ENCODE assay signal across 8 cellular contexts in the genomic region with DNA sequence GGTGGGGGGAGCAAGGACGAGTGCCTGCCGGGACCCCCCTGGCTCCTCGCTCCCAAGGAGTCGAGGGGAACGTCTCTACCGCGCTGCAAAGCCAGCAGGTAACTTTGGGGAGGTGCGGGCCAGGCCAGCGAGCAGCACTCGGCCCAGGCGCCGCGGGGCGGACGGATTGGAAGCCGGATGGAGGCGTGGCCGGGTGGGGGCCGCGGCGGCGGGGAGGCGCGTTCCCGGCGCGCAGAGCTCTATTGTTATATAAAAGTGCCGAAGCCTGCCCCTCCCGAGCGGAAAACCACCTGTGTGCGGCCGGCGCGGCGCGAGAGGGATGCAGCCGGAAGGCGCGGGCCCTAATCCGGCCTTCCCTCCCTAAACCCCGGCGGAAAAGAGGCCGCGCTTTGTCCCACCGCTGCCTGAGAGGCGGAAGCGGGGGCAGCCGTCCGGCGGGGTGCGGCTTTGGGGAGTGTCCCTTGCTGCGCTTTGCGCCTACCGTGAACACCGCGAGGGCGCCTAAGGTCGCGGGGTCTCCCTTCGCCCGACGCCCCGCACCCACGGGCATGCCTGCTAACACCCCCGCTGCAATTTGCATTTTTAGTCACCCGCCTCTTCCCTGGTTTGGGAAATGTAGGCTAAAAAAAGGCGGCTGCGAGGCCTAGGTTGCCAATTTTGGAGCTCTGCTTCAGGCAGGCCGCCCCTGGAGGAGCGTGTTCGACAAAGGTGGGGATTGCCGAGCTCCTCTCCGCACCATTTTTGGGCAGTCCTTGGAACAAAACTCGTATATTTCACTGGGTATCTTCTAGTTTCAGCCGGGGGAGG. TPM values are rescaled to one million over a fixed set of nuclear protein-coding genes. Genes with fewer than 3 reads are reported as not detected.
DNase-seq lines count a peak whose midpoint lies in the region; ATAC-seq and TF ChIP-seq lines count a peak whose summit lies in the region.

No MANE protein-coding gene starts in this region.

- peak overlapping the region; percentile 39 for H3K9ac ChIP-seq in neural progenitor cell

- H3K4me2 ChIP-seq in PC-9 (peak overlapping the region; percentile 98), neural progenitor cell (peak overlapping the region; percentile 86)

- peak overlapping the region; percentile 97 for H3K4me3 Mint-ChIP-seq in neural progenitor cell

- H3K36me3 ChIP-seq in PC-9 (ENCODE audit: low read depth), result peaks cover 18% of the 10 kb centered on the region
- H3K36me3 ChIP-seq in neural progenitor cell, result no peaks in the 10 kb centered on the region
- H3K36me3 ChIP-seq in testis (ENCODE audit: low read depth, missing control alignments), result no peaks in the 10 kb centered on the region

- DNase-seq in NCI-H2081 (lab: John Stamatoyannopoulos, UW) (peak; percentile 71 to 78), NCI-H2081 treated with DMSO at 0.1 percent for 48 hours (lab: John Stamatoyannopoulos, UW) (no peak), PC-9 (peak; percentile 67 to 81), foreskin fibroblast (peak; percentile 76 to 88), neural progenitor cell (ENCODE audit: low spot score) (peak; percentile 91), testis (peak; percentile 69)
- peak; percentile 88 for DNase-seq in activated effector memory CD4-positive, alpha-beta T cell treated with anti-CD3 and anti-CD28 coated beads, Interleukin-2, amount 50 U/mL, for 16 hours

- peaks cover 16% of the 10 kb centered on the region for H3K36me3 Mint-ChIP-seq in neural progenitor cell

- H3K27ac Mint-ChIP-seq in neural progenitor cell, result peak overlapping the region; percentile 99

- H3K27ac ChIP-seq in PC-9, result peak overlapping the region; percentile 93
- peak overlapping the region; percentile 96 for H3K27ac ChIP-seq in neural progenitor cell
- H3K27ac ChIP-seq in testis, result peak overlapping the region; percentile 80 to 94

- H3F3A ChIP-seq in PC-9 (ENCODE audit: insufficient read depth, low read depth), result peaks cover 45% of the 10 kb centered on the region
- peaks cover 61% of the 10 kb centered on the region for H3F3A ChIP-seq in neural progenitor cell (ENCODE audit: low read depth)

- TF ChIP-seq CTCF in PC-9 (conservative IDR thresholded peaks at IDR 0.05) (no peak), foreskin fibroblast (IDR thresholded peaks at IDR 0.05; ENCODE audit: low read depth, low read length) (no peak), neural progenitor cell (IDR thresholded peaks at IDR 0.05) (no peak), testis (IDR thresholded peaks at IDR 0.05) (no peak)

- peaks cover 50% of the 10 kb centered on the region for H3K4me1 Mint-ChIP-seq in neural progenitor cell

- CTCF ChIA-PET in PC-9 (lab: Charles Lee), result interaction anchor here (0.7 kb wide), 1 partner anchor 107 kb away, joined by 5 read pairs; no protein-coding TSS in a partner anchor

- no peaks in the 10 kb centered on the region for H3K9me3 Mint-ChIP-seq in neural progenitor cell

- H3K4me3 ChIP-seq in PC-9, result peak overlapping the region; percentile 67
- peak overlapping the region; percentile 85 to 87 for H3K4me3 ChIP-seq in foreskin fibroblast (ENCODE audit: low read depth in 1 of 2, low read length in 2 of 2)
- peak overlapping the region; percentile 63 for H3K4me3 ChIP-seq in neural progenitor cell
- peak overlapping the region; percentile 70 to 74 for H3K4me3 ChIP-seq in testis

- no peaks in the 10 kb centered on the region for H3K9me2 ChIP-seq in PC-9 (ENCODE audit: insufficient read depth)

- 1 to 2% methylated on average over 10 to 68 of the region's 75 CpGs for WGBS in testis, 2 donors

- H3K27me3 ChIP-seq in PC-9 (ENCODE audit: insufficient read depth, low read depth) (no peaks in the 10 kb centered on the region), neural progenitor cell (peaks cover 74% of the 10 kb centered on the region), testis (no peaks in the 10 kb centered on the region)

- peaks cover 56% of the 10 kb centered on the region for H3K79me2 ChIP-seq in PC-9 (ENCODE audit: low read depth)
- peaks cover 24% of the 10 kb centered on the region for H3K79me2 ChIP-seq in neural progenitor cell (ENCODE audit: low read depth)

- peak overlapping the region; percentile 93 for H2AFZ ChIP-seq in PC-9
- H2AFZ ChIP-seq in neural progenitor cell (replicated peaks), result peak overlapping the region; percentile 79

- POLR2A ChIA-PET in PC-9 (lab: Charles Lee; ENCODE audit: unreplicated experiment), result interaction anchor here (0.5 to 1.0 kb wide), 9 partner anchors 19 to 327 kb away, joined by 3 to 22 read pairs (median 6); no protein-coding TSS in a partner anchor

- H3K27me3 Mint-ChIP-seq in neural progenitor cell (ENCODE audit: insufficient read depth, low read depth), result peaks cover 11% of the 10 kb centered on the region

- BruUV-seq in PC-9 (replicated peaks; lab: Mats Ljungman, UMichigan), result TSS peak; percentile 58

- H3K4me1 ChIP-seq in PC-9 (replicated peaks; ENCODE audit: insufficient read depth) (peaks cover 27% of the 10 kb centered on the region), neural progenitor cell (peaks cover 47% of the 10 kb centered on the region), testis (no peaks in the 10 kb centered on the region)

- peaks cover 29% of the 10 kb centered on the region for H4K20me1 ChIP-seq in PC-9 (ENCODE audit: insufficient read depth)
- H4K20me1 ChIP-seq in neural progenitor cell (ENCODE audit: low read depth), result peaks cover 35% of the 10 kb centered on the region

- no peak for TF ChIP-seq POLR2A in testis (IDR thresholded peaks at IDR 0.05)

- intact Hi-C loops in PC-9 (cut with micrococcal nuclease; ENCODE audit: unreplicated experiment) (loop anchor here (1.0 to 5.0 kb wide), 3 partner anchors 63 to 192 kb away; no protein-coding TSS in a partner anchor), testis (cut with DNase I; ENCODE audit: low total_unique reads) (no loop called here)

- no peaks in the 10 kb centered on the region for H3K9me3 ChIP-seq in PC-9 (ENCODE audit: insufficient read depth, low read depth)
- H3K9me3 ChIP-seq in neural progenitor cell (ENCODE audit: low read depth), result no peaks in the 10 kb centered on the region
- H3K9me3 ChIP-seq in testis, result no peaks in the 10 kb centered on the region

- ATAC-seq in HG03442 (IDR thresholded peaks at IDR 0.05; ENCODE audit: unreplicated experiment), result peak; percentile 32

RNA-seq across cellular contexts. Expression of gene DUSP6, which starts 1.7 kb away (rescaled TPM):
- 14.1 and 18.3 TPM in 2 replicates for total RNA-seq in PC-9 (2021)
- total RNA-seq in neural progenitor cell (ENCODE audit: low replicate concordance), result 12.5 and 23.6 TPM in 2 replicates
- total RNA-seq in testis, result 10 to 100 TPM; 10.9 to 17.2 TPM
- 15.1 TPM for polyA plus RNA-seq in testis (ENCODE audit: insufficient read depth, low read depth, low replicate concordance)
